ENCODE assay signal across 26 cellular contexts in the genomic region with DNA sequence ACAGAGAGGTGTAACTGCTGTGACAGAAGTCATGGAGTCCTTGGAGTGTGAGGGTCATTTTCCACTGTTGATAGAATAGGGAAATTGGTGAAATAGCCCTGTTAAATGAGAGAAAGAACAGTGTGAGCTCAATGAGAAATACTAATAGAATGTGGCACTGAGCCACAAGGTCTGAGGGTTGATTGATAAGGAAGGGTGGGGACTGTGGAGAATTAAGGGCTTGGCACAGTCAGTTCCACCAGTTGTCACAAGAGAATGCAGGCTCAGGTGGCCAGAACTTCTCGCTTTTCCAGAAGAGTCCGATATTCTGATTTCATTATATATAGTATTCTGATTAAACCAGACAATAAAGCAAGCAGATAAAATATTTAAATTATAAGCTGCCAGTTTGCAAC. TPM values are rescaled to one million over a fixed set of nuclear protein-coding genes. Genes with fewer than 3 reads are reported as not detected.
DNase-seq lines count a peak whose midpoint lies in the region; ATAC-seq and TF ChIP-seq lines count a peak whose summit lies in the region.
"Had no signal": no experiment of that assay in that cellular context is flagged by ENCODE, and none has a peak within 500 bp of the region (broad histone marks: within the 10 kb centered on the region; RNA-seq: fewer than 3 reads in every experiment).

No MANE protein-coding gene starts in this region.

- POLR2A ChIA-PET in PC-9 (lab: Charles Lee; ENCODE audit: unreplicated experiment) = interaction anchor here (0.5 to 0.7 kb wide), 3 partner anchors 40 to 117 kb away, joined by 3 to 6 read pairs (median 5); no protein-coding TSS in a partner anchor
- POLR2A ChIA-PET in activated CD8-positive, alpha-beta T cell treated with anti-CD3 and anti-CD28 coated beads, Interleukin-2, amount 10 ng/mL, durations not matched to agents 7 days and 5 days (lab: Charles Lee) = no interaction called here

- no peaks in the 10 kb centered on the region for H3K27me3 Mint-ChIP-seq in activated T-helper 17 cell treated with anti-CD3 and anti-CD28 coated beads, Interleukin-2, amount 50 U/mL, for 72 hours
- H3K27me3 Mint-ChIP-seq in activated CD8-positive, alpha-beta T cell treated with anti-CD3 and anti-CD28 coated beads, Interleukin-2, amount 10 ng/mL, durations not matched to agents 7 days and 5 days (ENCODE audit: low read depth) = peaks cover 10% of the 10 kb centered on the region
- H3K27me3 Mint-ChIP-seq: activated B cell treated with CpG ODN at 0.5 μM for 24 hours; activated naive CD4-positive, alpha-beta T cell treated with anti-CD3 and anti-CD28 coated beads, Interleukin-2, amount 50 U/mL, for 24 hours had no signal

- peaks cover 20% of the 10 kb centered on the region for H3K4me1 Mint-ChIP-seq in activated T-helper 17 cell treated with anti-CD3 and anti-CD28 coated beads, Interleukin-2, amount 50 U/mL, for 72 hours
- H3K4me1 Mint-ChIP-seq in activated CD8-positive, alpha-beta T cell treated with anti-CD3 and anti-CD28 coated beads, Interleukin-2, amount 10 ng/mL, durations not matched to agents 7 days and 5 days (ENCODE audit: low read depth) = peaks cover 18% of the 10 kb centered on the region
- H3K4me1 Mint-ChIP-seq: GM23338, nephron had no signal

- peak overlapping the region; percentile 56 for H3K4me2 ChIP-seq in PC-9
- no peak overlapping the region for H3K4me2 ChIP-seq in hepatocyte
- H3K4me2 ChIP-seq: GM23338 had no signal

- intact Hi-C loops in PC-9 (cut with micrococcal nuclease; ENCODE audit: unreplicated experiment) = no loop called here
- intact Hi-C loops in stomach (cut with DNase I; ENCODE audit: low total_unique reads) = no loop called here
- intact Hi-C loops in sigmoid colon (cut with DNase I) = no loop called here

- H2AFZ ChIP-seq in PC-9 (no peak overlapping the region), hepatocyte (no peak overlapping the region)
- H2AFZ ChIP-seq: GM23338 had no signal

- peak; percentile 19 to 66 for DNase-seq in PC-9
- DNase-seq in hepatocyte (ENCODE audit: low spot score) = no peak
- peak; percentile 52 for DNase-seq in stomach
- DNase-seq in activated CD8-positive, alpha-beta T cell treated with anti-CD3 and anti-CD28 coated beads, Interleukin-2, amount 10 ng/mL, durations not matched to agents 7 days and 5 days = no peak
- DNase-seq in DMS79 treated with DMSO at 0.1 percent for 48 hours (lab: John Stamatoyannopoulos, UW) = no peak
- no peak for DNase-seq in sigmoid colon
- no peak for DNase-seq in right atrium auricular region (ENCODE audit: low spot score)
- DNase-seq: activated B cell treated with CpG ODN at 0.5 μM for 24 hours; CD8-positive, alpha-beta memory T cell; DMS53; mesendoderm; MM.1S; NCI-H1436 treated with DMSO at 0.1 percent for 48 hours; NCI-H2171 treated with DMSO at 0.1 percent for 48 hours; SHP77 treated with DMSO at 0.1 percent for 48 hours; spleen; upper lobe of right lung had no signal

- no peak overlapping the region for H3K27ac Mint-ChIP-seq in activated T-helper 17 cell treated with anti-CD3 and anti-CD28 coated beads, Interleukin-2, amount 50 U/mL, for 72 hours
- no peak overlapping the region for H3K27ac Mint-ChIP-seq in activated CD8-positive, alpha-beta T cell treated with anti-CD3 and anti-CD28 coated beads, Interleukin-2, amount 10 ng/mL, durations not matched to agents 7 days and 5 days
- H3K27ac Mint-ChIP-seq: activated B cell treated with CpG ODN at 0.5 μM for 24 hours; activated naive CD4-positive, alpha-beta T cell treated with anti-CD3 and anti-CD28 coated beads, Interleukin-2, amount 50 U/mL, for 24 hours; activated T-cell treated with anti-CD3 and anti-CD28 coated beads, Interleukin-2, amount 50 U/mL, for 24 hours; CD8-positive, alpha-beta memory T cell; GM23338; nephron; stimulated activated naive CD8-positive, alpha-beta T cell treated with anti-CD3 and anti-CD28 coated beads, Interleukin-15, amount 100 ng/mL, for 72 hours had no signal

- H3K36me3 Mint-ChIP-seq in activated T-helper 17 cell treated with anti-CD3 and anti-CD28 coated beads, Interleukin-2, amount 50 U/mL, for 72 hours (ENCODE audit: low read depth) = peaks cover 4% of the 10 kb centered on the region
- H3K36me3 Mint-ChIP-seq in activated CD8-positive, alpha-beta T cell treated with anti-CD3 and anti-CD28 coated beads, Interleukin-2, amount 10 ng/mL, durations not matched to agents 7 days and 5 days (ENCODE audit: low read depth) = no peaks in the 10 kb centered on the region
- H3K36me3 Mint-ChIP-seq: activated naive CD4-positive, alpha-beta T cell treated with anti-CD3 and anti-CD28 coated beads, Interleukin-2, amount 50 U/mL, for 24 hours; CD8-positive, alpha-beta memory T cell had no signal

- H3K4me3 ChIP-seq in PC-9 (no peak overlapping the region), hepatocyte (no peak overlapping the region), stomach (peak overlapping the region in 2 of 4 donors; percentile 13 to 21), sigmoid colon (no peak overlapping the region), right atrium auricular region (no peak overlapping the region)
- H3K4me3 ChIP-seq: GM23338, psoas muscle, spleen, upper lobe of right lung had no signal

- TF ChIP-seq EP300 in stomach (IDR thresholded peaks at IDR 0.05) (no peak), sigmoid colon (IDR thresholded peaks at IDR 0.05) (no peak)

- H3K9me2 ChIP-seq in PC-9 (ENCODE audit: insufficient read depth) (no peaks in the 10 kb centered on the region), hepatocyte (replicated peaks; ENCODE audit: insufficient read depth) (no peaks in the 10 kb centered on the region)

- peak overlapping the region; percentile 54 for H3K4me3 Mint-ChIP-seq in activated T-helper 17 cell treated with anti-CD3 and anti-CD28 coated beads, Interleukin-2, amount 50 U/mL, for 72 hours
- no peak overlapping the region for H3K4me3 Mint-ChIP-seq in activated CD8-positive, alpha-beta T cell treated with anti-CD3 and anti-CD28 coated beads, Interleukin-2, amount 10 ng/mL, durations not matched to agents 7 days and 5 days
- H3K4me3 Mint-ChIP-seq: activated B cell treated with CpG ODN at 0.5 μM for 24 hours; activated naive CD4-positive, alpha-beta T cell treated with anti-CD3 and anti-CD28 coated beads, Interleukin-2, amount 50 U/mL, for 24 hours; activated T-cell treated with anti-CD3 and anti-CD28 coated beads, Interleukin-2, amount 50 U/mL, for 24 hours; CD8-positive, alpha-beta memory T cell; GM23338; nephron had no signal

- H3K9me3 ChIP-seq in PC-9 (ENCODE audit: insufficient read depth, low read depth) (no peaks in the 10 kb centered on the region), hepatocyte (ENCODE audit: low read depth) (no peaks in the 10 kb centered on the region), stomach (no peaks in the 10 kb centered on the region), sigmoid colon (no peaks in the 10 kb centered on the region), right atrium auricular region (no peaks in the 10 kb centered on the region)
- H3K9me3 ChIP-seq: psoas muscle, spleen, upper lobe of right lung had no signal

- no peak for ATAC-seq in activated T-helper 17 cell treated with anti-CD3 and anti-CD28 coated beads, Interleukin-2, amount 50 U/mL, for 72 hours (replicated peaks)
- no peak for ATAC-seq in activated CD8-positive, alpha-beta T cell treated with anti-CD3 and anti-CD28 coated beads, Interleukin-2, amount 10 ng/mL, durations not matched to agents 7 days and 5 days
- ATAC-seq: GM23338, psoas muscle had no signal

- H3K27ac ChIP-seq in PC-9 (peak overlapping the region; percentile 56), hepatocyte (peak overlapping the region; percentile 42), stomach (peak overlapping the region; percentile 76 to 94 (median 91)), sigmoid colon (no peak overlapping the region), right atrium auricular region (no peak overlapping the region)
- H3K27ac ChIP-seq: psoas muscle, spleen, upper lobe of right lung had no signal

- H4K20me1 ChIP-seq in PC-9 (ENCODE audit: insufficient read depth) (no peaks in the 10 kb centered on the region), hepatocyte (ENCODE audit: insufficient read depth, poor library complexity, severe bottlenecking) (no peaks in the 10 kb centered on the region)

- peak in 1 of 4 donors; percentile 32 for TF ChIP-seq POLR2A in stomach (IDR thresholded peaks at IDR 0.05)
- no peak for TF ChIP-seq POLR2A in sigmoid colon (IDR thresholded peaks at IDR 0.05)

- TF ChIP-seq CTCF in PC-9 (conservative IDR thresholded peaks at IDR 0.05) = no peak
- no peak for TF ChIP-seq CTCF in hepatocyte (IDR thresholded peaks at IDR 0.05; ENCODE audit: poor library complexity)
- no peak for TF ChIP-seq CTCF in stomach (IDR thresholded peaks at IDR 0.05)
- no peak for TF ChIP-seq CTCF in sigmoid colon (IDR thresholded peaks at IDR 0.05)
- TF ChIP-seq CTCF in right atrium auricular region (IDR thresholded peaks at IDR 0.05) = no peak

- H3K79me2 ChIP-seq in PC-9 (ENCODE audit: low read depth) (no peaks in the 10 kb centered on the region), hepatocyte (no peaks in the 10 kb centered on the region)

- H3K36me3 ChIP-seq in PC-9 (ENCODE audit: low read depth) (no peaks in the 10 kb centered on the region), hepatocyte (replicated peaks; ENCODE audit: insufficient read depth, low read depth) (no peaks in the 10 kb centered on the region), stomach (no peaks in the 10 kb centered on the region), sigmoid colon (no peaks in the 10 kb centered on the region), right atrium auricular region (no peaks in the 10 kb centered on the region)
- H3K36me3 ChIP-seq: spleen, upper lobe of right lung had no signal

- BruUV-seq in PC-9 (replicated peaks; lab: Mats Ljungman, UMichigan) = TSS peak; percentile 63

- H3K4me1 ChIP-seq in PC-9 (replicated peaks; ENCODE audit: insufficient read depth) (peaks cover 26% of the 10 kb centered on the region), hepatocyte (ENCODE audit: insufficient read depth) (peaks cover 9% of the 10 kb centered on the region), stomach (peaks cover 10 to 19% (median 14%) of the 10 kb centered on the region in 4 donors), sigmoid colon (no peaks in the 10 kb centered on the region), right atrium auricular region (no peaks in the 10 kb centered on the region)
- H3K4me1 ChIP-seq: psoas muscle, upper lobe of right lung had no signal

- H3K27me3 ChIP-seq in PC-9 (ENCODE audit: insufficient read depth, low read depth) (no peaks in the 10 kb centered on the region), hepatocyte (no peaks in the 10 kb centered on the region), stomach (no peaks in the 10 kb centered on the region), sigmoid colon (no peaks in the 10 kb centered on the region), right atrium auricular region (no peaks in the 10 kb centered on the region)
- H3K27me3 ChIP-seq: spleen, upper lobe of right lung had no signal

- H3K9me3 Mint-ChIP-seq in activated T-helper 17 cell treated with anti-CD3 and anti-CD28 coated beads, Interleukin-2, amount 50 U/mL, for 72 hours = no peaks in the 10 kb centered on the region
- H3K9me3 Mint-ChIP-seq in activated CD8-positive, alpha-beta T cell treated with anti-CD3 and anti-CD28 coated beads, Interleukin-2, amount 10 ng/mL, durations not matched to agents 7 days and 5 days (ENCODE audit: insufficient read depth) = no peaks in the 10 kb centered on the region
- H3K9me3 Mint-ChIP-seq: activated B cell treated with CpG ODN at 0.5 μM for 24 hours; activated naive CD4-positive, alpha-beta T cell treated with anti-CD3 and anti-CD28 coated beads, Interleukin-2, amount 50 U/mL, for 24 hours; activated T-cell treated with anti-CD3 and anti-CD28 coated beads, Interleukin-2, amount 50 U/mL, for 24 hours; CD8-positive, alpha-beta memory T cell; GM23338; nephron; stimulated activated naive CD8-positive, alpha-beta T cell treated with anti-CD3 and anti-CD28 coated beads, Interleukin-15, amount 100 ng/mL, for 72 hours had no signal

- CTCF ChIA-PET in PC-9 (lab: Charles Lee) = interaction anchor here (0.5 to 1.1 kb wide), 5 partner anchors 19 to 83 kb away, joined by 3 to 4 read pairs (median 3); no protein-coding TSS in a partner anchor
- CTCF ChIA-PET in activated CD8-positive, alpha-beta T cell treated with anti-CD3 and anti-CD28 coated beads, Interleukin-2, amount 10 ng/mL, durations not matched to agents 7 days and 5 days (lab: Charles Lee) = interaction anchor here (0.9 to 6.8 kb wide), 3 partner anchors 18 to 38 kb away, joined by 5 to 45 read pairs (median 5); no protein-coding TSS in a partner anchor

- 100% methylated on average over 2 of the region's 2 CpGs for WGBS in hepatocyte (ENCODE audit: low lambda C conversion rate, missing lambda C conversion rate)
- whole genome bisulfite sequencing in stomach, 5 donors = 42 to 60% (median 51%) methylated on average over 2 of the region's 2 CpGs
- 50 to 88% methylated on average over 2 of the region's 2 CpGs for WGBS in sigmoid colon, 2 donors

- peaks cover 9% of the 10 kb centered on the region; the same call in 1 of the 2 replicates for H3F3A ChIP-seq in PC-9 (ENCODE audit: insufficient read depth, low read depth)

RNA-seq across cellular contexts. Expression of a gene that starts 9.1 kb away (rescaled TPM):
- total RNA-seq in PC-9 (2021) (5.0 and 8.4 TPM in 2 replicates), hepatocyte (3.1 and 4.3 TPM in 2 replicates), stomach (10 to 100 TPM in 2 of 5 donors, under 1 TPM in 1, not detected in 2; 0.87 to 29.3 (median 16.9) TPM), sigmoid colon (1 to 10 TPM in 1 of 4 donors, under 1 TPM in 1, not detected in 2; 0.55 to 1.6 TPM), right atrium auricular region (1 to 10 TPM in 1 of 2 donors, under 1 TPM in 1; 0.41 to 1.3 TPM)
- total RNA-seq in activated T-helper 17 cell treated with anti-CD3 and anti-CD28 coated beads, Interleukin-2, amount 50 U/mL, for 72 hours = 10 to 100 TPM; 12.8 to 32.8 TPM
- polyA plus RNA-seq in hepatocyte (4.5 and 7.3 TPM in 2 replicates), stomach (100 to 1,000 TPM in 1 of 3 donors, 10 to 100 TPM in 2; 27.6 to 220 (median 40.9) TPM), sigmoid colon (10 to 100 TPM in 2 of 3 donors, 1 to 10 TPM in 1; 6.6 to 19.9 (median 11.1) TPM)
- total RNA-seq in activated CD8-positive, alpha-beta T cell treated with anti-CD3 and anti-CD28 coated beads, Interleukin-2, amount 10 ng/mL, durations not matched to agents 7 days and 5 days = under 1 TPM in 1 of 2 experiments, not detected in 1; 0.31 TPM
- total RNA-seq: activated B cell treated with CpG ODN at 0.5 μM for 24 hours, GM23338 had no signal
- polyA plus RNA-seq: CD8-positive, alpha-beta memory T cell; GM23338 had no signal

RNA-seq across cellular contexts. Expression of a gene that starts 50.5 kb away (rescaled TPM):
- not detected in 2 replicates for total RNA-seq in PC-9 (2021)
- total RNA-seq in activated T-helper 17 cell treated with anti-CD3 and anti-CD28 coated beads, Interleukin-2, amount 50 U/mL, for 72 hours = not detected
- total RNA-seq in hepatocyte = not detected in 2 replicates
- not detected in 2 replicates for polyA plus RNA-seq in hepatocyte
- total RNA-seq in stomach = not detected
- not detected for polyA plus RNA-seq in stomach
- total RNA-seq in activated CD8-positive, alpha-beta T cell treated with anti-CD3 and anti-CD28 coated beads, Interleukin-2, amount 10 ng/mL, durations not matched to agents 7 days and 5 days = not detected
- not detected for total RNA-seq in sigmoid colon
- polyA plus RNA-seq in sigmoid colon = not detected
- total RNA-seq in right atrium auricular region = not detected
- total RNA-seq: activated B cell treated with CpG ODN at 0.5 μM for 24 hours; CD8-positive, alpha-beta memory T cell; GM23338; kidney epithelial cell; psoas muscle; spleen; T-helper 1 cell treated with Interleukin-12 subunit alpha and Interleukin-12 subunit beta and Interleukin-4 antibody, amounts not matched to agents 30 ng/mL and 1 ng/mL, for 36 hours; upper lobe of right lung had no signal
- polyA plus RNA-seq: CD8-positive, alpha-beta memory T cell; GM23338; psoas muscle; spleen had no signal

RNA-seq across cellular contexts. Expression of a gene that starts 55.5 kb away (rescaled TPM):
- 29.6 and 38.7 TPM in 2 replicates for total RNA-seq in PC-9 (2021)
- total RNA-seq in activated T-helper 17 cell treated with anti-CD3 and anti-CD28 coated beads, Interleukin-2, amount 50 U/mL, for 72 hours = 100 to 1,000 TPM; 300 to 503 TPM
- total RNA-seq in hepatocyte = 22.6 and 26.5 TPM in 2 replicates
- polyA plus RNA-seq in hepatocyte = 11.5 and 15.1 TPM in 2 replicates
- 100 to 1,000 TPM in 2 of 5 donors, 10 to 100 TPM in 3; 35.3 to 146 (median 73.5) TPM for total RNA-seq in stomach
- 10 to 100 TPM; 19.9 to 23.8 (median 19.9) TPM for polyA plus RNA-seq in stomach
- 100 to 1,000 TPM; 394 to 404 TPM for total RNA-seq in activated CD8-positive, alpha-beta T cell treated with anti-CD3 and anti-CD28 coated beads, Interleukin-2, amount 10 ng/mL, durations not matched to agents 7 days and 5 days
- 1 to 10 TPM; 1.4 to 6.6 (median 2.0) TPM for total RNA-seq in sigmoid colon
- 10 to 100 TPM; 15.0 to 51.6 (median 22.9) TPM for polyA plus RNA-seq in sigmoid colon
- total RNA-seq in right atrium auricular region = 1 to 10 TPM; 2.4 to 4.5 TPM

RNA-seq across cellular contexts. Expression of a gene that starts 59.3 kb away (rescaled TPM):
- 1.0 and 1.7 TPM in 2 replicates for total RNA-seq in PC-9 (2021)
- not detected for total RNA-seq in activated T-helper 17 cell treated with anti-CD3 and anti-CD28 coated beads, Interleukin-2, amount 50 U/mL, for 72 hours
- total RNA-seq in hepatocyte = 0.12 and 0.63 TPM in 2 replicates
- 0.23 and 0.49 TPM in 2 replicates for polyA plus RNA-seq in hepatocyte
- not detected for total RNA-seq in stomach
- polyA plus RNA-seq in stomach = 1 to 10 TPM in 1 of 3 donors, not detected in 2; 1.8 TPM
- total RNA-seq in activated CD8-positive, alpha-beta T cell treated with anti-CD3 and anti-CD28 coated beads, Interleukin-2, amount 10 ng/mL, durations not matched to agents 7 days and 5 days = not detected
- not detected for total RNA-seq in sigmoid colon
- polyA plus RNA-seq in sigmoid colon = under 1 TPM in 1 of 3 donors, not detected in 2; 0.03 TPM
- total RNA-seq in right atrium auricular region = not detected
- total RNA-seq: activated B cell treated with CpG ODN at 0.5 μM for 24 hours; CD8-positive, alpha-beta memory T cell; GM23338; psoas muscle; spleen; T-helper 1 cell treated with Interleukin-12 subunit alpha and Interleukin-12 subunit beta and Interleukin-4 antibody, amounts not matched to agents 30 ng/mL and 1 ng/mL, for 36 hours; upper lobe of right lung had no signal
- polyA plus RNA-seq: CD8-positive, alpha-beta memory T cell; GM23338; psoas muscle; spleen had no signal

Comparison
In these comparisons a context has a peak if more than half of its experiments do, and no peak if none do; other contexts are left out.
1. DNase-seq: peak in PC-9 (2 of 2) and stomach (single experiment); none in hepatocyte (single experiment), activated CD8-positive, alpha-beta T cell treated with anti-CD3 and anti-CD28 coated beads, Interleukin-2, amount 10 ng/mL, durations not matched to agents 7 days and 5 days (single experiment), DMS79 treated with DMSO at 0.1 percent for 48 hours (single experiment), sigmoid colon (single experiment) and right atrium auricular region (single experiment).
2. H3K27ac ChIP-seq: peak in PC-9 (single experiment), hepatocyte (single experiment) and stomach (5 of 5); none in sigmoid colon (0 of 4) and right atrium auricular region (0 of 2).